Comparison of ENCODE assay signal across 37 cellular contexts in genomic region chr20:35246723-35247122, GRCh38. TPM values are rescaled to one million over a fixed set of nuclear protein-coding genes. Genes with fewer than 3 reads are reported as not detected.
"Had no signal": no experiment of that assay in that cellular context is flagged by ENCODE, and none has a peak within 500 bp of the region (broad histone marks: within the 10 kb centered on the region; RNA-seq: fewer than 3 reads in every experiment).

No MANE protein-coding gene starts in this region.

- H3K4me3 Mint-ChIP-seq: activated B cell treated with CpG ODN at 0.5 μM for 24 hours; activated CD4-positive, alpha-beta memory T cell treated with anti-CD3 and anti-CD28 coated beads for 36 hours; activated CD4-positive, alpha-beta T cell treated with anti-CD3 and anti-CD28 coated beads, Interleukin-2, amount 10 ng/mL, durations not matched to agents 24 days and 14 days; activated CD8-positive, alpha-beta memory T cell treated with anti-CD3 and anti-CD28 coated beads, Interleukin-2, amount 10 ng/mL, durations not matched to agents 7 days and 5 days; activated CD8-positive, alpha-beta T cell treated with anti-CD3 and anti-CD28 coated beads for 36 hours; activated naive CD8-positive, alpha-beta T cell treated with anti-CD3 and anti-CD28 coated beads for 36 hours; activated T-cell treated with anti-CD3 and anti-CD28 coated beads, Interleukin-2, amount 50 U/mL, for 24 hours; T-helper 1 cell treated with Interleukin-12 subunit alpha and Interleukin-12 subunit beta and Interleukin-4 antibody, amounts not matched to agents 30 μg/mL and 1 μg/mL, for 36 hours; T-helper 2 cell treated with Interferon-gamma antibody and Interleukin-4, amounts not matched to agents 5 μg/mL and 100 μg/mL, for 36 hours had no signal

- H3K4me3 ChIP-seq: adrenal gland, body of pancreas, breast epithelium, cardiac muscle cell had no signal

- H3K36me3 ChIP-seq: adrenal gland, brain microvascular endothelial cell, breast epithelium, cardiac muscle cell had no signal

- H3K4me1 ChIP-seq: adrenal gland, body of pancreas, breast epithelium had no signal

- H3K27me3 Mint-ChIP-seq: activated B cell treated with CpG ODN at 0.5 μM for 24 hours; activated CD4-positive, alpha-beta memory T cell treated with anti-CD3 and anti-CD28 coated beads for 36 hours; activated CD4-positive, alpha-beta T cell treated with anti-CD3 and anti-CD28 coated beads, Interleukin-2, amount 10 ng/mL, durations not matched to agents 24 days and 14 days; activated CD8-positive, alpha-beta memory T cell treated with anti-CD3 and anti-CD28 coated beads, Interleukin-2, amount 10 ng/mL, durations not matched to agents 7 days and 5 days; activated CD8-positive, alpha-beta T cell treated with anti-CD3 and anti-CD28 coated beads for 36 hours; activated naive CD8-positive, alpha-beta T cell treated with anti-CD3 and anti-CD28 coated beads for 36 hours; activated T-cell treated with anti-CD3 and anti-CD28 coated beads, Interleukin-2, amount 50 U/mL, for 24 hours had no signal

- H3K9me3 ChIP-seq: adrenal gland, body of pancreas, breast epithelium had no signal

- FAIRE-seq: astrocyte, TTC549 had no signal

- DNase-seq: activated B cell treated with CpG ODN at 0.5 μM for 24 hours; activated CD4-positive, alpha-beta memory T cell treated with anti-CD3 and anti-CD28 coated beads for 36 hours; activated CD4-positive, alpha-beta T cell treated with anti-CD3 and anti-CD28 coated beads for 4 hours; activated CD4-positive, alpha-beta T cell treated with anti-CD3 and anti-CD28 coated beads, Interleukin-2, amount 10 ng/mL, durations not matched to agents 24 days and 14 days; activated CD4-positive, alpha-beta T cell treated with anti-CD3 and anti-CD28 coated beads, Interleukin-2, amount 50 U/mL, for 1 hour; activated CD4-positive, alpha-beta T cell treated with anti-CD3 and anti-CD28 coated beads, Interleukin-2, amount 50 U/mL, for 4 hours; activated CD4-positive, CD25-positive, alpha-beta regulatory T cell treated with anti-CD3 and anti-CD28 coated beads, Interleukin-2, amount 50 U/mL, for 72 hours; activated CD8-positive, alpha-beta memory T cell treated with anti-CD3 and anti-CD28 coated beads, Interleukin-2, amount 10 ng/mL, durations not matched to agents 7 days and 5 days; activated CD8-positive, alpha-beta memory T cell treated with anti-CD3 and anti-CD28 coated beads, Interleukin-2, amount 50 U/mL, for 48 hours; activated CD8-positive, alpha-beta T cell treated with anti-CD3 and anti-CD28 coated beads for 36 hours; activated effector memory CD4-positive, alpha-beta T cell treated with Interleukin-2 at 50 U/mL for 16 hours; activated gamma-delta T cell; activated naive CD4-positive, alpha-beta T cell treated with anti-CD3 and anti-CD28 coated beads, Interleukin-2, amount 50 U/mL, for 16 hours; activated naive CD4-positive, alpha-beta T cell treated with Interleukin-2 at 50 U/mL for 16 hours; activated naive CD8-positive, alpha-beta T cell treated with anti-CD3 and anti-CD28 coated beads for 36 hours; activated T-cell treated with anti-CD3 and anti-CD28 coated beads, Interleukin-2, amount 50 U/mL, for 24 hours; activated T-cell treated with anti-CD3 and anti-CD28 coated beads, Interleukin-2, amount 50 U/mL, for 48 hours; adrenal gland; amniotic stem cell; aorta; body of pancreas; brain microvascular endothelial cell; central memory CD4-positive, alpha-beta T cell; SW 1271; T-helper 1 cell; T-helper 2 cell; T-helper 9 cell had no signal

- H3K27me3 ChIP-seq: adrenal gland, body of pancreas, brain microvascular endothelial cell, breast epithelium, cardiac muscle cell had no signal

- H3K9me3 Mint-ChIP-seq: activated B cell treated with CpG ODN at 0.5 μM for 24 hours; activated CD4-positive, alpha-beta memory T cell treated with anti-CD3 and anti-CD28 coated beads for 36 hours; activated CD4-positive, alpha-beta T cell treated with anti-CD3 and anti-CD28 coated beads, Interleukin-2, amount 10 ng/mL, durations not matched to agents 24 days and 14 days; activated CD8-positive, alpha-beta T cell treated with anti-CD3 and anti-CD28 coated beads for 36 hours; activated naive CD4-positive, alpha-beta T cell treated with anti-CD3 and anti-CD28 coated beads, Interleukin-2, amount 50 U/mL, for 72 hours; activated naive CD8-positive, alpha-beta T cell treated with anti-CD3 and anti-CD28 coated beads for 36 hours; activated T-cell treated with anti-CD3 and anti-CD28 coated beads, Interleukin-2, amount 50 U/mL, for 24 hours; activated T-helper 2 cell treated with anti-CD3 and anti-CD28 coated beads, Interferon-gamma antibody, Interleukin-2, Interleukin-4, amounts not matched to agents 10 μg/mL and 5 μg/mL and 100 μg/mL, durations not matched to agents 14 hours and 24 hours and 36 hours; T-helper 1 cell treated with Interleukin-12 subunit alpha and Interleukin-12 subunit beta and Interleukin-4 antibody, amounts not matched to agents 30 μg/mL and 1 μg/mL, for 36 hours; T-helper 2 cell treated with Interferon-gamma antibody and Interleukin-4, amounts not matched to agents 5 μg/mL and 100 μg/mL, for 36 hours had no signal

- H3K27ac ChIP-seq: adrenal gland, body of pancreas, brain microvascular endothelial cell, breast epithelium, cardiac muscle cell, VCaP had no signal

- H3K27ac Mint-ChIP-seq: activated B cell treated with CpG ODN at 0.5 μM for 24 hours; activated CD4-positive, alpha-beta memory T cell treated with anti-CD3 and anti-CD28 coated beads for 36 hours; activated CD4-positive, alpha-beta T cell treated with anti-CD3 and anti-CD28 coated beads, Interleukin-2, amount 10 ng/mL, durations not matched to agents 24 days and 14 days; activated CD8-positive, alpha-beta memory T cell treated with anti-CD3 and anti-CD28 coated beads, Interleukin-2, amount 10 ng/mL, durations not matched to agents 7 days and 5 days; activated CD8-positive, alpha-beta T cell treated with anti-CD3 and anti-CD28 coated beads for 36 hours; activated naive CD4-positive, alpha-beta T cell treated with anti-CD3 and anti-CD28 coated beads, Interleukin-2, amount 50 U/mL, for 72 hours; activated naive CD8-positive, alpha-beta T cell treated with anti-CD3 and anti-CD28 coated beads for 36 hours; activated T-cell treated with anti-CD3 and anti-CD28 coated beads, Interleukin-2, amount 50 U/mL, for 24 hours; activated T-helper 2 cell treated with anti-CD3 and anti-CD28 coated beads, Interferon-gamma antibody, Interleukin-2, Interleukin-4, amounts not matched to agents 10 μg/mL and 5 μg/mL and 100 μg/mL, durations not matched to agents 14 hours and 24 hours and 36 hours; T-helper 1 cell treated with Interleukin-12 subunit alpha and Interleukin-12 subunit beta and Interleukin-4 antibody, amounts not matched to agents 30 μg/mL and 1 μg/mL, for 36 hours; T-helper 2 cell treated with Interferon-gamma antibody and Interleukin-4, amounts not matched to agents 5 μg/mL and 100 μg/mL, for 36 hours had no signal

- H3K36me3 Mint-ChIP-seq: activated CD8-positive, alpha-beta memory T cell treated with anti-CD3 and anti-CD28 coated beads, Interleukin-2, amount 10 ng/mL, durations not matched to agents 7 days and 5 days; activated naive CD4-positive, alpha-beta T cell treated with anti-CD3 and anti-CD28 coated beads, Interleukin-2, amount 50 U/mL, for 72 hours; activated naive CD8-positive, alpha-beta T cell treated with anti-CD3 and anti-CD28 coated beads for 36 hours had no signal

- ATAC-seq: activated CD8-positive, alpha-beta memory T cell treated with anti-CD3 and anti-CD28 coated beads, Interleukin-2, amount 10 ng/mL, durations not matched to agents 7 days and 5 days; activated CD8-positive, alpha-beta T cell treated with anti-CD3 and anti-CD28 coated beads for 36 hours; activated naive CD4-positive, alpha-beta T cell treated with anti-CD3 and anti-CD28 coated beads, Interleukin-2, amount 50 U/mL, for 72 hours; body of pancreas had no signal

RNA-seq across cellular contexts. Expression of gene MMP24, which starts 20.2 kb away (rescaled TPM):
- total RNA-seq: activated B cell treated with CpG ODN at 0.5 μM for 24 hours; activated CD4-positive, alpha-beta memory T cell treated with anti-CD3 and anti-CD28 coated beads for 36 hours; activated CD4-positive, alpha-beta T cell treated with anti-CD3 and anti-CD28 coated beads, Interleukin-2, amount 10 ng/mL, durations not matched to agents 24 days and 14 days; activated CD8-positive, alpha-beta memory T cell treated with anti-CD3 and anti-CD28 coated beads, Interleukin-2, amount 10 ng/mL, durations not matched to agents 7 days and 5 days; activated CD8-positive, alpha-beta T cell treated with anti-CD3 and anti-CD28 coated beads for 36 hours; activated naive CD4-positive, alpha-beta T cell treated with anti-CD3 and anti-CD28 coated beads, Interleukin-2, amount 50 U/mL, for 72 hours; activated naive CD8-positive, alpha-beta T cell treated with anti-CD3 and anti-CD28 coated beads for 36 hours; activated T-helper 2 cell treated with anti-CD3 and anti-CD28 coated beads, Interferon-gamma antibody, Interleukin-2, Interleukin-4, amounts not matched to agents 10 μg/mL and 5 μg/mL and 100 μg/mL, durations not matched to agents 14 hours and 24 hours and 36 hours had no signal

RNA-seq across cellular contexts. Expression of gene FAM83C, which starts 45.5 kb away (rescaled TPM):
- total RNA-seq: activated B cell treated with CpG ODN at 0.5 μM for 24 hours; activated CD4-positive, alpha-beta memory T cell treated with anti-CD3 and anti-CD28 coated beads for 36 hours; activated CD4-positive, alpha-beta T cell treated with anti-CD3 and anti-CD28 coated beads, Interleukin-2, amount 10 ng/mL, durations not matched to agents 24 days and 14 days; activated CD8-positive, alpha-beta memory T cell treated with anti-CD3 and anti-CD28 coated beads, Interleukin-2, amount 10 ng/mL, durations not matched to agents 7 days and 5 days; activated CD8-positive, alpha-beta T cell treated with anti-CD3 and anti-CD28 coated beads for 36 hours; activated naive CD4-positive, alpha-beta T cell treated with anti-CD3 and anti-CD28 coated beads, Interleukin-2, amount 50 U/mL, for 72 hours; activated naive CD8-positive, alpha-beta T cell treated with anti-CD3 and anti-CD28 coated beads for 36 hours; activated T-helper 2 cell treated with anti-CD3 and anti-CD28 coated beads, Interferon-gamma antibody, Interleukin-2, Interleukin-4, amounts not matched to agents 10 μg/mL and 5 μg/mL and 100 μg/mL, durations not matched to agents 14 hours and 24 hours and 36 hours; adrenal gland; aorta; astrocyte; body of pancreas; cardiac muscle cell; cerebellum had no signal
- polyA plus RNA-seq: aorta, cardiac muscle cell had no signal
